ENCODE assay signal across 8 cellular contexts in genomic region chr17:45235071-45236001, GRCh38. TPM values are rescaled to one million over a fixed set of nuclear protein-coding genes. Genes with fewer than 3 reads are reported as not detected.
DNase-seq lines count a peak whose midpoint lies in the region; ATAC-seq and TF ChIP-seq lines count a peak whose summit lies in the region.

No MANE protein-coding gene starts in this region.

- H3K4me2 ChIP-seq in neural progenitor cell: no peak overlapping the region

- peaks cover 46% of the 10 kb centered on the region for H3K36me3 Mint-ChIP-seq in CD4-positive, CD25-positive, alpha-beta regulatory T cell
- H3K36me3 Mint-ChIP-seq in HFFc6 (ENCODE audit: low read depth) (no peaks in the 10 kb centered on the region), neural progenitor cell (no peaks in the 10 kb centered on the region)

- in situ Hi-C loops in Panc1 (cut with HindIII; ENCODE audit: low pct_unique_long_range_greater_than_20kb, low sequenced_read_pairs): no loop called here
- in situ Hi-C loops in transverse colon (cut with MboI; ENCODE audit: low pct_ligation_motif_present in 1 of 4, low pct_unique_long_range_greater_than_20kb in 1 of 4, low sequenced_read_pairs in 3 of 4): no loop called here

- peaks cover 81% of the 10 kb centered on the region for H3K36me3 ChIP-seq in CD4-positive, CD25-positive, alpha-beta regulatory T cell (ENCODE audit: control insufficient read depth, insufficient read depth, low read length)
- no peaks in the 10 kb centered on the region for H3K36me3 ChIP-seq in Panc1 (ENCODE audit: control insufficient read depth, insufficient read depth, low read length)
- H3K36me3 ChIP-seq in neural progenitor cell: no peaks in the 10 kb centered on the region
- no peaks in the 10 kb centered on the region for H3K36me3 ChIP-seq in transverse colon

- H3K27me3 Mint-ChIP-seq in CD4-positive, CD25-positive, alpha-beta regulatory T cell: no peaks in the 10 kb centered on the region
- H3K27me3 Mint-ChIP-seq in HFFc6 (ENCODE audit: insufficient read depth): peaks cover 10% of the 10 kb centered on the region
- peaks cover 29% of the 10 kb centered on the region for H3K27me3 Mint-ChIP-seq in neural progenitor cell (ENCODE audit: insufficient read depth, low read depth)

- H3K9ac ChIP-seq in neural progenitor cell: no peak overlapping the region

- peak overlapping the region; percentile 25 to 73 (median 46) for H3K4me3 Mint-ChIP-seq in CD4-positive, CD25-positive, alpha-beta regulatory T cell
- H3K4me3 Mint-ChIP-seq in HFFc6: no peak overlapping the region
- H3K4me3 Mint-ChIP-seq in neural progenitor cell: no peak overlapping the region

- no peaks in the 10 kb centered on the region for H4K20me1 ChIP-seq in neural progenitor cell (ENCODE audit: low read depth)

- TF ChIP-seq CTCF in HFFc6 (IDR thresholded peaks at IDR 0.05): peak; percentile 94
- peak; percentile 86 for TF ChIP-seq CTCF in Panc1 (IDR thresholded peaks at IDR 0.05)
- peak; percentile 87 for TF ChIP-seq CTCF in neural progenitor cell (IDR thresholded peaks at IDR 0.05)
- TF ChIP-seq CTCF in transverse colon (IDR thresholded peaks at IDR 0.05): peak; percentile 71 to 81 (median 78)

- TF ChIP-seq EP300 in transverse colon (IDR thresholded peaks at IDR 0.05; ENCODE audit: low read depth): no peak

- H3K79me2 ChIP-seq in neural progenitor cell (ENCODE audit: low read depth): no peaks in the 10 kb centered on the region

- H3K27ac ChIP-seq in CD4-positive, CD25-positive, alpha-beta regulatory T cell (ENCODE audit: insufficient read depth, low read length, poor library complexity, severe bottlenecking): peak overlapping the region; percentile 68
- H3K27ac ChIP-seq in Panc1 (ENCODE audit: low read length) (no peak overlapping the region), neural progenitor cell (no peak overlapping the region), transverse colon (no peak overlapping the region)

- peak; percentile 67 to 87 (median 78) for DNase-seq in CD4-positive, CD25-positive, alpha-beta regulatory T cell
- DNase-seq in HFFc6: peak; percentile 37
- DNase-seq in Panc1 (ENCODE audit: low read depth, low spot score): no peak
- peak; percentile 83 to 87 for DNase-seq in activated T-cell treated with anti-CD3 and anti-CD28 coated beads, Interleukin-2, amount 50 U/mL, for 48 hours
- peak; percentile 77 for DNase-seq in fibroblast of peridontal ligament (ENCODE audit: extremely low read depth)
- DNase-seq in neural progenitor cell (ENCODE audit: low spot score): peak; percentile 90
- peak; percentile 83 for DNase-seq in transverse colon

- peaks cover 5 to 68% (median 46%) of the 10 kb centered on the region in 4 donors for H3K4me1 Mint-ChIP-seq in CD4-positive, CD25-positive, alpha-beta regulatory T cell
- H3K4me1 Mint-ChIP-seq in HFFc6 (ENCODE audit: low read depth): peaks cover 16% of the 10 kb centered on the region
- H3K4me1 Mint-ChIP-seq in neural progenitor cell: peaks cover 7% of the 10 kb centered on the region

- no peak for TF ChIP-seq POLR2A in transverse colon (IDR thresholded peaks at IDR 0.05)

- BruUV-seq in Panc1 (replicated peaks; lab: Mats Ljungman, UMichigan): no TSS peak

- peaks cover 6% of the 10 kb centered on the region for H3F3A ChIP-seq in neural progenitor cell (ENCODE audit: low read depth)

- CTCF ChIA-PET in Panc1 (lab: Charles Lee): interaction anchor here (0.6 to 1.4 kb wide), 5 partner anchors 9 to 150 kb away, joined by 3 to 6 read pairs (median 4); no protein-coding TSS in a partner anchor

- intact Hi-C loops in Panc1 (cut with micrococcal nuclease; ENCODE audit: unreplicated experiment) (loop anchor here (1.0 kb wide), 1 partner anchor 16 kb away; no protein-coding TSS in a partner anchor), transverse colon (cut with DNase I; ENCODE audit: low total_unique reads) (no loop called here)

- H3K27ac Mint-ChIP-seq in CD4-positive, CD25-positive, alpha-beta regulatory T cell: peak overlapping the region; percentile 76 to 92 (median 83)
- H3K27ac Mint-ChIP-seq in HFFc6: no peak overlapping the region
- H3K27ac Mint-ChIP-seq in neural progenitor cell: no peak overlapping the region

- H3K4me1 ChIP-seq in CD4-positive, CD25-positive, alpha-beta regulatory T cell (ENCODE audit: control insufficient read depth, insufficient read depth, low read length, poor library complexity, severe bottlenecking): peaks cover 52% of the 10 kb centered on the region
- H3K4me1 ChIP-seq in Panc1 (ENCODE audit: control insufficient read depth, insufficient read depth, low read length) (peaks cover 12% of the 10 kb centered on the region), neural progenitor cell (peaks cover 9% of the 10 kb centered on the region), transverse colon (peaks cover 0 to 7% (median 0%) of the 10 kb centered on the region in 4 donors)

- no peaks in the 10 kb centered on the region for H3K9me3 ChIP-seq in CD4-positive, CD25-positive, alpha-beta regulatory T cell (ENCODE audit: control insufficient read depth in 2 of 2, low read length in 2 of 2)
- H3K9me3 ChIP-seq in Panc1 (ENCODE audit: control insufficient read depth, insufficient read depth, low read depth, low read length): no peaks in the 10 kb centered on the region
- no peaks in the 10 kb centered on the region for H3K9me3 ChIP-seq in neural progenitor cell (ENCODE audit: low read depth)
- no peaks in the 10 kb centered on the region for H3K9me3 ChIP-seq in transverse colon

- no peak overlapping the region for H2AFZ ChIP-seq in neural progenitor cell (replicated peaks)

- H3K9me3 Mint-ChIP-seq in CD4-positive, CD25-positive, alpha-beta regulatory T cell: no peaks in the 10 kb centered on the region
- no peaks in the 10 kb centered on the region for H3K9me3 Mint-ChIP-seq in HFFc6
- H3K9me3 Mint-ChIP-seq in neural progenitor cell: no peaks in the 10 kb centered on the region

- peak overlapping the region; percentile 26 for H3K4me3 ChIP-seq in CD4-positive, CD25-positive, alpha-beta regulatory T cell (ENCODE audit: low read depth, low read length)
- H3K4me3 ChIP-seq in Panc1 (ENCODE audit: low read depth in 2 of 2, low read length in 2 of 2): no peak overlapping the region
- H3K4me3 ChIP-seq in neural progenitor cell: no peak overlapping the region
- H3K4me3 ChIP-seq in transverse colon: no peak overlapping the region

- peak; percentile 57 to 64 for ATAC-seq in CD4-positive, CD25-positive, alpha-beta regulatory T cell (ENCODE audit: low read depth in 2 of 2)
- ATAC-seq in Panc1: peak; percentile 65
- no peak for ATAC-seq in GM19023 (IDR thresholded peaks at IDR 0.05; ENCODE audit: unreplicated experiment)

- H3K27me3 ChIP-seq in CD4-positive, CD25-positive, alpha-beta regulatory T cell (ENCODE audit: control insufficient read depth, insufficient read depth, low read length): no peaks in the 10 kb centered on the region
- H3K27me3 ChIP-seq in Panc1 (ENCODE audit: control insufficient read depth, insufficient read depth, low read length) (no peaks in the 10 kb centered on the region), neural progenitor cell (peaks cover 15% of the 10 kb centered on the region), transverse colon (peaks cover 8% of the 10 kb centered on the region)

- 20 to 33% methylated on average over 2 to 9 of the region's 9 CpGs for WGBS in transverse colon (ENCODE audit: low coverage in 1 of 2), 2 donors

- POLR2A ChIA-PET in Panc1 (lab: Charles Lee): no interaction called here

RNA-seq across cellular contexts. Expression of gene FMNL1, which starts 13.7 kb away (rescaled TPM):
- 575 TPM for total RNA-seq in CD4-positive, CD25-positive, alpha-beta regulatory T cell
- 10 to 100 TPM; 22.8 to 28.5 (median 24.7) TPM for polyA plus RNA-seq in CD4-positive, CD25-positive, alpha-beta regulatory T cell
- total RNA-seq in HFFc6 (2021; fragmentation: NEBNext Ultra II Directional; extraction: Animal tissue kit (Norgen Biotek cat#: 25700)): 1 to 10 TPM; 1.6 to 8.0 (median 6.0) TPM
- total RNA-seq in Panc1 (2021; ENCODE audit: unreplicated experiment) (20.0 TPM), neural progenitor cell (ENCODE audit: low replicate concordance) (2.0 and 2.4 TPM in 2 replicates), transverse colon (10 to 100 TPM in 2 of 4 donors, 1 to 10 TPM in 2; 1.2 to 17.5 (median 10.6) TPM)
- polyA plus RNA-seq in Panc1 (2012; ENCODE audit: insufficient read length): 23.8 TPM

RNA-seq across cellular contexts. Expression of gene SPATA32, which starts 26.6 kb away (rescaled TPM):
- total RNA-seq in CD4-positive, CD25-positive, alpha-beta regulatory T cell: 0.20 TPM
- under 1 TPM in 2 of 4 donors, not detected in 2; 0.36 to 0.60 TPM for polyA plus RNA-seq in CD4-positive, CD25-positive, alpha-beta regulatory T cell
- total RNA-seq in HFFc6 (2021; fragmentation: NEBNext Ultra II Directional; extraction: Animal tissue kit (Norgen Biotek cat#: 25700)): under 1 TPM in 1 of 6 experiments, not detected in 5; 0.11 TPM
- total RNA-seq in Panc1 (2021; ENCODE audit: unreplicated experiment) (0.26 TPM), neural progenitor cell (ENCODE audit: low replicate concordance) (not detected in 2 replicates), transverse colon (under 1 TPM in 1 of 4 donors, not detected in 3; 0.48 TPM)
- 0.17 TPM for polyA plus RNA-seq in Panc1 (2012; ENCODE audit: insufficient read length)

Comparison
In these comparisons a context has a peak if more than half of its experiments do, and no peak if none do; other contexts are left out.
1. H3K27ac Mint-ChIP-seq: peak in CD4-positive, CD25-positive, alpha-beta regulatory T cell (3 of 3); none in HFFc6 (single experiment) and neural progenitor cell (single experiment).
2. H3K4me3 Mint-ChIP-seq: peak in CD4-positive, CD25-positive, alpha-beta regulatory T cell (4 of 4); none in HFFc6 (single experiment) and neural progenitor cell (single experiment).
3. RNA of gene FMNL1, which starts 13.7 kb away (total RNA-seq): 575 TPM in CD4-positive, CD25-positive, alpha-beta regulatory T cell (single experiment); 20.0 TPM in Panc1 (single experiment), 1.2 to 17.5 TPM in transverse colon, 1.6 to 8.0 TPM in HFFc6 and 2.0 to 2.4 TPM in neural progenitor cell; every median in the first group is over 10 times any median in the second.
4. Peak in every context shown above with its lines, with median percentiles within 50 percentile points of each other: CTCF ChIP-seq.